ENCODE assay signal across 23 cellular contexts in genomic region chrX:16885628-16886027, GRCh38.
"Had no signal": no experiment of that assay in that cellular context is flagged by ENCODE, and none has a peak within 500 bp of the region (broad histone marks: within the 10 kb centered on the region; RNA-seq: fewer than 3 reads in every experiment).

No MANE protein-coding gene starts in this region.

- H3K79me2 ChIP-seq: parathyroid adenoma had no signal

- DNase-seq: activated CD4-positive, alpha-beta T cell treated with anti-CD3 and anti-CD28 coated beads for 36 hours; activated CD8-positive, alpha-beta T cell treated with anti-CD3 and anti-CD28 coated beads for 36 hours; activated gamma-delta T cell treated with Interleukin-2 at 50 U/mL for 16 hours; activated T-cell treated with anti-CD3 and anti-CD28 coated beads, Interleukin-2, amount 50 U/mL, for 48 hours; amygdala; central memory CD4-positive, alpha-beta T cell; colonic mucosa; hippocampal formation; kidney; left lung; mammary epithelial cell; naive thymus-derived CD4-positive, alpha-beta T cell; sigmoid colon; spleen; stimulated activated CD4-positive, alpha-beta T cell treated with anti-CD3 and anti-CD28 coated beads, Interleukin-1b, Interleukin-23, amount 100 ng/mL, for 48 hours; T1000; thyroid gland; WERI-Rb-1 had no signal

- H3K4me1 ChIP-seq: colonic mucosa, thyroid gland had no signal

- H3K27ac Mint-ChIP-seq: activated CD4-positive, alpha-beta T cell treated with anti-CD3 and anti-CD28 coated beads for 36 hours; activated CD8-positive, alpha-beta T cell treated with anti-CD3 and anti-CD28 coated beads for 36 hours; activated naive CD8-positive, alpha-beta T cell; brain had no signal

- H3K4me3 Mint-ChIP-seq: activated CD4-positive, alpha-beta T cell treated with anti-CD3 and anti-CD28 coated beads for 36 hours; activated CD8-positive, alpha-beta T cell treated with anti-CD3 and anti-CD28 coated beads for 36 hours; activated naive CD8-positive, alpha-beta T cell; naive thymus-derived CD4-positive, alpha-beta T cell had no signal

- H3K9me3 ChIP-seq: colonic mucosa, left lung, neutrophil, sigmoid colon, spleen, thyroid gland had no signal

- H3K9me3 Mint-ChIP-seq: activated CD8-positive, alpha-beta T cell treated with anti-CD3 and anti-CD28 coated beads for 36 hours had no signal

- H3K27me3 Mint-ChIP-seq: activated CD8-positive, alpha-beta T cell treated with anti-CD3 and anti-CD28 coated beads for 36 hours; activated naive CD8-positive, alpha-beta T cell; brain had no signal

- H3K9ac ChIP-seq: parathyroid adenoma had no signal

- H3K27me3 ChIP-seq: neutrophil, sigmoid colon, thyroid gland had no signal

- H3K4me3 ChIP-seq: colonic mucosa, left lung, sigmoid colon, spleen, thyroid gland had no signal

- H3K36me3 ChIP-seq: colonic mucosa, left lung, neutrophil, sigmoid colon, spleen, thyroid gland, WERI-Rb-1 had no signal

- H3K27ac ChIP-seq: colonic mucosa, left lung, neutrophil, parathyroid adenoma, sigmoid colon, thyroid gland, WERI-Rb-1 had no signal

- ATAC-seq: activated CD4-positive, alpha-beta T cell treated with anti-CD3 and anti-CD28 coated beads for 36 hours; activated CD8-positive, alpha-beta T cell treated with anti-CD3 and anti-CD28 coated beads for 36 hours; esophagus mucosa; left lung; naive thymus-derived CD4-positive, alpha-beta T cell had no signal

- H3K36me3 Mint-ChIP-seq: activated naive CD8-positive, alpha-beta T cell; brain; naive thymus-derived CD4-positive, alpha-beta T cell had no signal

- H2AFZ ChIP-seq: parathyroid adenoma had no signal
